Comparison of ENCODE assay signal across 16 cellular contexts in the genomic region with DNA sequence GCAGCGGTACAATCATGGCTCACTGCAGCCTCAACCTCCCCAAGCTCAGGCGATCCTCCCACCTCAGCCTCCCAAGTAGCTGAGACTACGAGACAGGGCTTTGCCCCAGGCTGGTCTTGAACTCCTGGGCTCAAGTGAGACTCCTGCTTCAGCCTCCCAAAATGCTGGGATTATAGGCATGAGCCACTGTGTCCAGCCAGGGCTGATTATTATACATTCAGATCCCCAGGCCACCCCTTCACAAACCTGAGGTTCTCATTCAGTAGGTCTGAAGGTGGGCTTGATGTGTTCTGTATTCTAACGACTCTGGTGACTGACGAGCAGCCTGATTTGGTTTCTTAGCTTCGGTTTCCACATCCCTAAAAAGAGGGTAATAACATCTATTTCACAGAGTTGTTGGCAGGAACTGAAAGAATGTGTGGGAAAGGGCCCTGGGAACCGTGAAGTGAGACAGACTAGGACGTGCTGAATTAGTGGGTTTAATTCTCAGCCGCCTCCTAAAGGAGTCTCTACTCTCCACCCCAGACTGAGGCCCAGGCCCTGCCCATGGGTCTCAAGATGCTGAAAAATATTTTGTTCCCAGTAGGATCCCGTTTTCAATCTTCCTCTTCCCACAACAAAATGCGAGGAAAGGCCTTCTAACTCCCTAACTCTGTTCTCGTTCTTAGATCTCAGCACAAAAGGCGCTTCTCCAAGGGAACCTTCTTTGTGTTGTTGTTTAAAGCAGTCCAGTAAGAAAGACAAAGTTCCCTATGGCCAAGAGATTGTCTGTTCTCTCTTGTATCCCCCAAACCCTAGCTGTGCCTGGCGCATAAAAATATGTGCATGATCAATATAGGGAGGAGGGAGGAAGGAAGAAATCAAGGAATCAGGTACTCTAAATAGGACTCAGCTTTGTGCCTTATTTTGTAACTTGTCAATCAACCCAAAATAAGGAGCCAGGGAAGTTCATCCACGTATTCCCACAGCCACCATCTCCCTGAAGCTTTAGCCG.
"Had no signal": no experiment of that assay in that cellular context is flagged by ENCODE, and none has a peak within 500 bp of the region (broad histone marks: within the 10 kb centered on the region; RNA-seq: fewer than 3 reads in every experiment).

No MANE protein-coding gene starts in this region.

- DNase-seq: activated CD4-positive, alpha-beta memory T cell treated with anti-CD3 and anti-CD28 coated beads, Interleukin-2, amount 10 ng/mL, durations not matched to agents 7 days and 5 days; activated T-cell treated with anti-CD3 and anti-CD28 coated beads, Interleukin-2, amount 50 U/mL, for 72 hours; caudate nucleus; cortex of kidney; effector memory CD4-positive, alpha-beta T cell; left ventricle myocardium superior; retina; stimulated activated CD4-positive, alpha-beta T cell treated with anti-CD3 and anti-CD28 coated beads, Interleukin-15, amount 100 ng/mL, for 24 hours; stimulated activated CD4-positive, alpha-beta T cell treated with anti-CD3 and anti-CD28 coated beads, Interleukin-4, amount 100 ng/mL, for 4 hours; T-cell; T1000; trophoblast cell had no signal

- ATAC-seq: activated T-cell treated with anti-CD3 and anti-CD28 coated beads, Interleukin-2, amount 50 U/mL, for 72 hours; left ventricle myocardium superior; T-cell had no signal

- H3K36me3 Mint-ChIP-seq: T-cell had no signal

- H3K4me1 Mint-ChIP-seq: activated CD4-positive, alpha-beta memory T cell treated with anti-CD3 and anti-CD28 coated beads, Interleukin-2, amount 10 ng/mL, durations not matched to agents 7 days and 5 days; T-cell had no signal

- H3K27me3 ChIP-seq: ascending aorta, hepatocyte had no signal

- H2AFZ ChIP-seq: hepatocyte, parathyroid adenoma had no signal

- H3K9me3 ChIP-seq: ascending aorta had no signal

- H3K36me3 ChIP-seq: ascending aorta had no signal

- H3K4me2 ChIP-seq: hepatocyte had no signal

- H3K4me1 ChIP-seq: ascending aorta, parathyroid adenoma had no signal

- H3K27ac ChIP-seq: ascending aorta, hepatocyte, parathyroid adenoma, VCaP had no signal

- H3K27ac Mint-ChIP-seq: activated CD4-positive, alpha-beta memory T cell treated with anti-CD3 and anti-CD28 coated beads, Interleukin-2, amount 10 ng/mL, durations not matched to agents 7 days and 5 days; activated T-cell treated with anti-CD3 and anti-CD28 coated beads, Interleukin-2, amount 50 U/mL, for 72 hours; T-cell had no signal

- H3K4me3 ChIP-seq: ascending aorta, hepatocyte had no signal

- H3K9me3 Mint-ChIP-seq: activated CD4-positive, alpha-beta memory T cell treated with anti-CD3 and anti-CD28 coated beads, Interleukin-2, amount 10 ng/mL, durations not matched to agents 7 days and 5 days; activated T-cell treated with anti-CD3 and anti-CD28 coated beads, Interleukin-2, amount 50 U/mL, for 72 hours; T-cell had no signal

- H3K79me2 ChIP-seq: hepatocyte, parathyroid adenoma had no signal

- H3K4me3 Mint-ChIP-seq: activated CD4-positive, alpha-beta memory T cell treated with anti-CD3 and anti-CD28 coated beads, Interleukin-2, amount 10 ng/mL, durations not matched to agents 7 days and 5 days; activated T-cell treated with anti-CD3 and anti-CD28 coated beads, Interleukin-2, amount 50 U/mL, for 72 hours; T-cell had no signal

- H3K9ac ChIP-seq: parathyroid adenoma had no signal
